28 cellular contexts compared by ENCODE assay signal in the genomic region with DNA sequence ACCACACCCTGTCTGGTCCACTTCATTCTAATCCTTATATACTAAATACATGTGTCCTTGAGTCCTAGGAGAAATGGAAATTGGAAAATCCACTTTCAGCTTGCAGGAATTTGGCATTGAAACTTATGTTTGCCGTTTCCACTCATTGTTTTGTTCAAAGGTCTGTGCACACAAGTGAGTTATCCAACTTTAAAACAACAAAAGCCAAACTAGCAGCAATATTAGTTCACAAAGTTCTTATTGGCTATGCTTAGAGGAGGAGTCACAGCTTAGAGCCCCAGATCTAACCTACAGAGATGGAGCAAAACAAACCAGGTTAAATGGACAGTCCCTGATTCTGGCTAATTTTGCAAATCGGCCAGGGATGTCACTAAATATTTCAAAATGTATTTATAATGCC.
"Had no signal": no experiment of that assay in that cellular context is flagged by ENCODE, and none has a peak within 500 bp of the region (broad histone marks: within the 10 kb centered on the region; RNA-seq: fewer than 3 reads in every experiment).

No MANE protein-coding gene starts in this region.

- H3K4me1 ChIP-seq: suprapubic skin, transverse colon, upper lobe of right lung, uterus had no signal

- DNase-seq: cortex of kidney; dorsolateral prefrontal cortex; effector CD4-positive, alpha-beta T cell; erythroblast; hypothalamus; immature natural killer cell; islet precursor cell; kidney glomerular epithelial cell; left colon; natural killer cell; occipital lobe; pancreas; retina; right lobe of liver; small intestine; stimulated activated CD4-positive, alpha-beta T cell treated with anti-CD3 and anti-CD28 coated beads, Interleukin-12 subunit alpha, Interleukin-12 subunit beta, amount 100 ng/mL, for 4 hours; stimulated activated CD4-positive, alpha-beta T cell treated with anti-CD3 and anti-CD28 coated beads, Interleukin-1b, Interleukin-23, amount 100 ng/mL, for 48 hours; stimulated activated CD4-positive, alpha-beta T cell treated with anti-CD3 and anti-CD28 coated beads, Interleukin-4, amount 100 ng/mL, for 1 hour; stimulated activated CD8-positive, alpha-beta memory T cell treated with anti-CD3 and anti-CD28 coated beads, Interleukin-4, amount 100 ng/mL, for 48 hours; stimulated activated naive CD4-positive, alpha-beta T cell; stimulated activated naive CD8-positive, alpha-beta T cell treated with anti-CD3 and anti-CD28 coated beads, Interleukin-15, amount 100 ng/mL, for 72 hours; transverse colon; upper lobe of right lung; uterus had no signal

- H3K27ac Mint-ChIP-seq: immature natural killer cell, memory B cell, natural killer cell had no signal

- H3K36me3 ChIP-seq: uterus had no signal

- H3K9me3 Mint-ChIP-seq: immature natural killer cell; memory B cell; natural killer cell; stimulated activated naive CD8-positive, alpha-beta T cell treated with anti-CD3 and anti-CD28 coated beads, Interleukin-15, amount 100 ng/mL, for 72 hours had no signal

- ATAC-seq: left colon; natural killer cell; stimulated activated naive CD8-positive, alpha-beta T cell treated with anti-CD3 and anti-CD28 coated beads, Interleukin-15, amount 100 ng/mL, for 72 hours; upper lobe of right lung had no signal

- H3K4me3 Mint-ChIP-seq: immature natural killer cell; memory B cell; natural killer cell; stimulated activated naive CD8-positive, alpha-beta T cell treated with anti-CD3 and anti-CD28 coated beads, Interleukin-15, amount 100 ng/mL, for 72 hours had no signal

- H3K27me3 ChIP-seq: pancreas, right lobe of liver, suprapubic skin, transverse colon, upper lobe of right lung, uterus had no signal

- H3K4me1 Mint-ChIP-seq: immature natural killer cell, memory B cell had no signal

- H3K27me3 Mint-ChIP-seq: memory B cell; stimulated activated naive CD8-positive, alpha-beta T cell treated with anti-CD3 and anti-CD28 coated beads, Interleukin-15, amount 100 ng/mL, for 72 hours had no signal

- H3K27ac ChIP-seq: dorsolateral prefrontal cortex, pancreas, right lobe of liver, suprapubic skin, transverse colon, upper lobe of right lung, uterus had no signal

- FAIRE-seq: frontal cortex, pancreas, small intestine had no signal

- H3K36me3 Mint-ChIP-seq: natural killer cell had no signal

- H3K4me3 ChIP-seq: dorsolateral prefrontal cortex, lung, pancreas, right lobe of liver, suprapubic skin, transverse colon, upper lobe of right lung, uterus had no signal

- H3K9me3 ChIP-seq: pancreas, right lobe of liver, suprapubic skin, transverse colon, upper lobe of right lung, uterus had no signal
